9 cellular contexts compared by ENCODE assay signal in genomic region chr11:65903068-65903481, GRCh38. TPM values are rescaled to one million over a fixed set of nuclear protein-coding genes. Genes with fewer than 3 reads are reported as not detected.
DNase-seq lines count a peak whose midpoint lies in the region; FAIRE-seq and TF ChIP-seq lines count a peak whose summit lies in the region.
"Had no signal": no experiment of that assay in that cellular context is flagged by ENCODE, and none has a peak within 500 bp of the region (broad histone marks: within the 10 kb centered on the region; RNA-seq: fewer than 3 reads in every experiment).

No MANE protein-coding gene starts in this region.

- H3K27me3 ChIP-seq in H7 (ENCODE audit: control insufficient read depth, insufficient read depth, low read length) (peaks cover 36% of the 10 kb centered on the region), smooth muscle cell (ENCODE audit: low read depth) (no peaks in the 10 kb centered on the region)
- H3K27me3 ChIP-seq: pancreas had no signal

- no peak overlapping the region for H3K4me3 ChIP-seq in H7 (ENCODE audit: insufficient read depth, low read depth, low read length)
- H3K4me3 ChIP-seq in epithelial cell of esophagus (ENCODE audit: low read length) = no peak overlapping the region
- H3K4me3 ChIP-seq in smooth muscle cell = no peak overlapping the region
- H3K4me3 ChIP-seq: pancreas had no signal

- H3K9me3 ChIP-seq in smooth muscle cell (replicated peaks; ENCODE audit: low read depth) = no peaks in the 10 kb centered on the region
- H3K9me3 ChIP-seq: pancreas had no signal

- DNase-seq in H7 (peak; percentile 76), RCC 7860 (ENCODE audit: low spot score) (peak; percentile 95), epithelial cell of esophagus (ENCODE audit: low read depth) (peak; percentile 53), smooth muscle cell (lab: John Stamatoyannopoulos, UW; ENCODE audit: unreplicated experiment) (peak; percentile 33), middle frontal gyrus (ENCODE audit: extremely low spot score, low spot score) (no peak), SIG-M5 treated with dmso at 0.1 percent for 504 hours (lab: John Stamatoyannopoulos, UW; ENCODE audit: unreplicated experiment) (no peak), NCI-H2227 treated with DMSO at 0.1 percent for 48 hours (lab: John Stamatoyannopoulos, UW) (no peak)
- DNase-seq: activated CD4-positive, alpha-beta T cell treated with anti-CD3 and anti-CD28 coated beads, Interleukin-2, amount 10 ng/mL, durations not matched to agents 24 days and 14 days; pancreas had no signal

- H3K4me1 ChIP-seq in smooth muscle cell (ENCODE audit: low read depth) = peaks cover 25% of the 10 kb centered on the region

- peak overlapping the region; percentile 72 for H3K9ac ChIP-seq in smooth muscle cell (ENCODE audit: low read depth)

- peaks cover 15% of the 10 kb centered on the region for H3K79me2 ChIP-seq in smooth muscle cell (ENCODE audit: low read depth)

- H3K4me2 ChIP-seq in smooth muscle cell = peak overlapping the region; percentile 62

- peak; percentile 72 for FAIRE-seq in RCC 7860 (lab: Jason Lieb, UNC)
- FAIRE-seq: pancreas had no signal

- peaks cover 11% of the 10 kb centered on the region for H4K20me1 ChIP-seq in smooth muscle cell (ENCODE audit: low read depth)

- no peak overlapping the region for H2AFZ ChIP-seq in smooth muscle cell (ENCODE audit: low read depth)

- H3K27ac ChIP-seq in smooth muscle cell (ENCODE audit: low read depth) = peak overlapping the region; percentile 82
- H3K27ac ChIP-seq: pancreas had no signal

- no peaks in the 10 kb centered on the region for H3K36me3 ChIP-seq in H7 (replicated peaks; ENCODE audit: control insufficient read depth, insufficient read depth, low read length)
- no peaks in the 10 kb centered on the region for H3K36me3 ChIP-seq in smooth muscle cell (ENCODE audit: low read depth)
- H3K36me3 ChIP-seq: pancreas had no signal

- 3% methylated on average over 5 of the region's 5 CpGs for WGBS in smooth muscle cell (ENCODE audit: low lambda C conversion rate)

- TF ChIP-seq CTCF in epithelial cell of esophagus (IDR thresholded peaks at IDR 0.05; ENCODE audit: insufficient read depth, low read depth, low read length, missing control alignments) (no peak), smooth muscle cell (IDR thresholded peaks at IDR 0.05; ENCODE audit: borderline replicate concordance, insufficient read depth, poor library complexity, severe bottlenecking) (no peak)

- H3F3A ChIP-seq in smooth muscle cell (ENCODE audit: low read depth) = peaks cover 26% of the 10 kb centered on the region

RNA-seq across cellular contexts. Expression of gene FOSL1, which starts 2.9 kb away (rescaled TPM):
- 0.48 and 1.0 TPM in 2 replicates for total RNA-seq in H7 (2014; rRNA removed; shearing (Covaris generic))
- 12.5 and 15.8 TPM in 2 replicates for total RNA-seq in smooth muscle cell
- polyA plus RNA-seq in smooth muscle cell = 26.1 and 49.8 TPM in 2 replicates

RNA-seq across cellular contexts. Expression of gene CCDC85B, which starts 12.6 kb away (rescaled TPM):
- 39.2 and 42.4 TPM in 2 replicates for total RNA-seq in H7 (2014; rRNA removed; shearing (Covaris generic))
- 15.7 and 19.5 TPM in 2 replicates for total RNA-seq in smooth muscle cell
- 55.7 and 80.4 TPM in 2 replicates for polyA plus RNA-seq in smooth muscle cell

RNA-seq across cellular contexts. Expression of gene FIBP, which starts 14.8 kb away (rescaled TPM):
- total RNA-seq in H7 (2014; rRNA removed; shearing (Covaris generic)) = 113 and 139 TPM in 2 replicates
- total RNA-seq in smooth muscle cell = 109 and 118 TPM in 2 replicates
- polyA plus RNA-seq in smooth muscle cell = 111 and 114 TPM in 2 replicates

RNA-seq across cellular contexts. Expression of gene C11orf68, which starts 15.8 kb away (rescaled TPM):
- total RNA-seq in H7 (2014; rRNA removed; shearing (Covaris generic)) = 23.9 and 29.1 TPM in 2 replicates
- total RNA-seq in smooth muscle cell = 32.0 and 41.2 TPM in 2 replicates
- polyA plus RNA-seq in smooth muscle cell = 90.8 and 99.5 TPM in 2 replicates

RNA-seq across cellular contexts. Expression of gene DRAP1, which starts 16.2 kb away (rescaled TPM):
- 88.1 and 97.5 TPM in 2 replicates for total RNA-seq in H7 (2014; rRNA removed; shearing (Covaris generic))
- total RNA-seq in smooth muscle cell = 73.9 and 79.3 TPM in 2 replicates
- 276 and 278 TPM in 2 replicates for polyA plus RNA-seq in smooth muscle cell

Comparison
In these comparisons a context has a peak if more than half of its experiments do, and no peak if none do; other contexts are left out.
1. DNase-seq: peak in H7 (single experiment), RCC 7860 (single experiment), epithelial cell of esophagus (single experiment) and smooth muscle cell (single experiment); none in middle frontal gyrus (single experiment), SIG-M5 treated with dmso at 0.1 percent for 504 hours (single experiment) and NCI-H2227 treated with DMSO at 0.1 percent for 48 hours (single experiment).